11 cellular contexts compared by ENCODE assay signal in the genomic region with DNA sequence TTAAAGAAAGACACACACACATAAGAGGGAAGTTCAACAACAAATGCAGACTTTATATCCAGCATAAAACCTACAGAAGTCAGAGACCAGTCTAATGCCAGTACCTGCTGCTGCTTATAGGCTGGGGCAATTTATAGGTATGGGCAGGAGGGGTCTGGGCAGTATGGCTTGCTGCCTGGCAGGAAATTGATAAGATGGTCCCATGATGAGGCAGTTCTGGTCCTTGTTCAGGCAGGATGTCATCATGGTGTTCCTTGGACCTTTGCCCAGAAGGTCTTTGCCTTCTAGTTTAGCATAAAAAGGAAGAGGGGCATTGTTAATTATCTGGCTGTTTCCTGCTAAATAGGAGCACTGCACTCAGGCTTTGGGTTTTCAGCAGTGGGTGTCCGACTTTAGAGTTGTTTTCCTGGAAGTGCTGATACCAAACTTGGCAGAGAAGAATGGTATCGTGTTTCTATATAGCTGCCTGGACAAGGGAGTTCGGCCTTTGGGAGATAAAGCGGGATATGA. TPM values are rescaled to one million over a fixed set of nuclear protein-coding genes. Genes with fewer than 3 reads are reported as not detected.
DNase-seq lines count a peak whose midpoint lies in the region; ATAC-seq, FAIRE-seq and TF ChIP-seq lines count a peak whose summit lies in the region.
"Had no signal": no experiment of that assay in that cellular context is flagged by ENCODE, and none has a peak within 500 bp of the region (broad histone marks: within the 10 kb centered on the region; RNA-seq: fewer than 3 reads in every experiment).

No MANE protein-coding gene starts in this region.

- H3K9me3 Mint-ChIP-seq in astrocyte (ENCODE audit: unreplicated experiment) (peaks cover 5% of the 10 kb centered on the region), immature natural killer cell (peaks cover 0 to 10% (median 0%) of the 10 kb centered on the region in 6 donors)
- H3K9me3 Mint-ChIP-seq in naive thymus-derived CD4-positive, alpha-beta T cell, result peaks cover 3 to 22% (median 14%) of the 10 kb centered on the region in 11 donors

- H3K27ac Mint-ChIP-seq in astrocyte (ENCODE audit: unreplicated experiment) (peak overlapping the region; percentile 48), immature natural killer cell (no peak overlapping the region)
- no peak overlapping the region for H3K27ac Mint-ChIP-seq in naive thymus-derived CD4-positive, alpha-beta T cell
- H3K27ac Mint-ChIP-seq: activated naive CD8-positive, alpha-beta T cell had no signal

- H3K4me3 ChIP-seq in liver (ENCODE audit: low read depth in 1 of 3, low read length in 3 of 3) (no peak overlapping the region), HepG2 (replicated peaks in 1 of 3; ENCODE audit: insufficient read depth in 1 of 3, low read depth in 2 of 3, low read length in 3 of 3) (no peak overlapping the region), astrocyte (ENCODE audit: insufficient read depth, low read depth, low read length) (no peak overlapping the region)
- H3K4me3 ChIP-seq in naive thymus-derived CD4-positive, alpha-beta T cell (ENCODE audit: low read length), result no peak overlapping the region

- H3K4me2 ChIP-seq in HepG2 (ENCODE audit: low read depth, low read length) (no peak overlapping the region), astrocyte (ENCODE audit: low read length) (peak overlapping the region; percentile 46)

- no peak for DNase-seq in HepG2 (ENCODE audit: low spot score)
- peak; percentile 49 for DNase-seq in astrocyte (ENCODE audit: low read depth)
- no peak for DNase-seq in immature natural killer cell
- no peak for DNase-seq in inferior parietal cortex (ENCODE audit: extremely low spot score)
- no peak for DNase-seq in ACHN
- DNase-seq in naive thymus-derived CD4-positive, alpha-beta T cell, result no peak
- DNase-seq: substantia nigra, T-helper 9 cell had no signal

- ATAC-seq in HepG2, result no peak
- ATAC-seq in GM21529 (IDR thresholded peaks at IDR 0.05; ENCODE audit: unreplicated experiment), result no peak
- no peak for ATAC-seq in naive thymus-derived CD4-positive, alpha-beta T cell

- no peak for TF ChIP-seq CTCF in liver (IDR thresholded peaks at IDR 0.05; ENCODE audit: low read depth, low read length, missing input control)
- no peak for TF ChIP-seq CTCF in HepG2 (CRISPR knock-in tag; IDR thresholded peaks at IDR 0.05)
- no peak for TF ChIP-seq CTCF in astrocyte (IDR thresholded peaks at IDR 0.05; ENCODE audit: insufficient read depth, low read depth, low read length)

- peak overlapping the region in 1 of 2 donors; percentile 54 for H3K27ac ChIP-seq in liver (ENCODE audit: low read depth in 1 of 2, low read length in 2 of 2)
- no peak overlapping the region for H3K27ac ChIP-seq in HepG2 (ENCODE audit: extremely low read length, insufficient read depth, low read length)
- H3K27ac ChIP-seq in astrocyte (ENCODE audit: low read depth, low read length), result peak overlapping the region; percentile 16
- no peak overlapping the region for H3K27ac ChIP-seq in naive thymus-derived CD4-positive, alpha-beta T cell (ENCODE audit: low read depth, low read length)

- WGBS in liver, result 70% methylated on average over 4 of the region's 4 CpGs
- 73% methylated on average over 4 of the region's 4 CpGs for WGBS in HepG2 (ENCODE audit: low lambda C conversion rate)

- H4K20me1 ChIP-seq in HepG2 (ENCODE audit: insufficient read depth, low read length) (no peaks in the 10 kb centered on the region), astrocyte (ENCODE audit: insufficient read depth, low read length) (no peaks in the 10 kb centered on the region)

- H3K9ac ChIP-seq in liver (ENCODE audit: low read depth in 1 of 2, low read length in 2 of 2) (no peak overlapping the region), HepG2 (ENCODE audit: insufficient read depth, low read depth, low read length) (no peak overlapping the region), astrocyte (ENCODE audit: low read length) (no peak overlapping the region)

- FAIRE-seq in HepG2 (lab: Jason Lieb, UNC), result no peak
- peak; percentile 26 for FAIRE-seq in astrocyte (lab: Jason Lieb, UNC)

- intact Hi-C loops in HepG2 (cut with micrococcal nuclease; ENCODE audit: unreplicated experiment), result no loop called here
- intact Hi-C loops in naive thymus-derived CD4-positive, alpha-beta T cell (cut with micrococcal nuclease), result no loop called here

- H3K79me2 ChIP-seq in HepG2 (ENCODE audit: insufficient read depth, low read length) (no peaks in the 10 kb centered on the region), astrocyte (ENCODE audit: insufficient read depth, low read length) (no peaks in the 10 kb centered on the region)

- POLR2A ChIA-PET in HepG2 (lab: Yijun Ruan, JAX), result no interaction called here
- POLR2A ChIA-PET in naive thymus-derived CD4-positive, alpha-beta T cell (lab: Charles Lee), result interaction anchor here (1.5 kb wide), 1 partner anchor 10 kb away, joined by 4 read pairs; no protein-coding TSS in a partner anchor

- TF ChIP-seq RAD21 in liver (IDR thresholded peaks at IDR 0.05) (no peak), HepG2 (CRISPR knock-in tag; IDR thresholded peaks at IDR 0.05) (no peak)

- no peaks in the 10 kb centered on the region for H3K9me3 ChIP-seq in liver (ENCODE audit: control insufficient read depth in 4 of 4, low read length in 3 of 4)
- no peaks in the 10 kb centered on the region for H3K9me3 ChIP-seq in HepG2 (ENCODE audit: low read length)
- H3K9me3 ChIP-seq in astrocyte (ENCODE audit: insufficient read depth, low read depth, low read length), result no peaks in the 10 kb centered on the region
- no peaks in the 10 kb centered on the region for H3K9me3 ChIP-seq in naive thymus-derived CD4-positive, alpha-beta T cell (ENCODE audit: control insufficient read depth in 2 of 3, low read length in 3 of 3)

- H3K4me1 Mint-ChIP-seq in astrocyte (ENCODE audit: low read depth, unreplicated experiment) (peaks cover 9% of the 10 kb centered on the region), immature natural killer cell (peaks cover 16 to 29% of the 10 kb centered on the region in 2 donors)
- peaks cover 5 to 22% (median 11%) of the 10 kb centered on the region in 7 donors for H3K4me1 Mint-ChIP-seq in naive thymus-derived CD4-positive, alpha-beta T cell

- CTCF ChIA-PET in HepG2 (lab: Yijun Ruan, JAX; ENCODE audit: low intra/inter-chr PET ratio, low total read pairs), result no interaction called here
- CTCF ChIA-PET in naive thymus-derived CD4-positive, alpha-beta T cell (lab: Charles Lee), result no interaction called here

- no TSS peak for BruUV-seq in HepG2 (replicated peaks; lab: Mats Ljungman, UMichigan)

- no peaks in the 10 kb centered on the region for H3K4me1 ChIP-seq in liver (ENCODE audit: control insufficient read depth in 4 of 4, insufficient read depth in 4 of 4, low read length in 3 of 4)
- no peaks in the 10 kb centered on the region for H3K4me1 ChIP-seq in HepG2 (ENCODE audit: insufficient read depth, low read length)
- peaks cover 15% of the 10 kb centered on the region for H3K4me1 ChIP-seq in astrocyte (ENCODE audit: insufficient read depth, low read length)
- no peaks in the 10 kb centered on the region for H3K4me1 ChIP-seq in naive thymus-derived CD4-positive, alpha-beta T cell (ENCODE audit: control insufficient read depth in 2 of 2, insufficient read depth in 2 of 2, low read length in 2 of 2)

- in situ Hi-C loops in HepG2 (cut with HindIII; ENCODE audit: extremely low pct_ligation_motif_present, low pct_unique_long_range_greater_than_20kb), result no loop called here
- in situ Hi-C loops in ACHN (cut with HindIII; ENCODE audit: low pct_ligation_motif_present, low pct_unique_long_range_greater_than_20kb, low sequenced_read_pairs), result no loop called here

- H3K27me3 Mint-ChIP-seq in astrocyte (ENCODE audit: low read depth, unreplicated experiment), result no peaks in the 10 kb centered on the region
- peaks cover 6% of the 10 kb centered on the region in 3 donors for H3K27me3 Mint-ChIP-seq in immature natural killer cell (ENCODE audit: low read depth in 3 of 3)
- H3K27me3 Mint-ChIP-seq in naive thymus-derived CD4-positive, alpha-beta T cell, result peaks cover 0 to 6% (median 0%) of the 10 kb centered on the region in 5 donors

- H2AFZ ChIP-seq in HepG2 (ENCODE audit: low read length) (no peak overlapping the region), astrocyte (ENCODE audit: low read depth, low read length) (peak overlapping the region; percentile 22)

- TF ChIP-seq POLR2A in HepG2 (IDR thresholded peaks at IDR 0.05; ENCODE audit: insufficient read depth in 1 of 2, low read depth in 2 of 2, low read length in 2 of 2), result no peak

- no peaks in the 10 kb centered on the region for H3K36me3 ChIP-seq in liver (ENCODE audit: control insufficient read depth in 4 of 4, insufficient read depth in 3 of 4, low read depth in 1 of 4, low read length in 3 of 4)
- H3K36me3 ChIP-seq in HepG2 (replicated peaks in 1 of 2; ENCODE audit: control insufficient read depth in 1 of 2, insufficient read depth in 2 of 2, low read length in 2 of 2), result no peaks in the 10 kb centered on the region
- H3K36me3 ChIP-seq in astrocyte (ENCODE audit: insufficient read depth, low read length), result no peaks in the 10 kb centered on the region
- H3K36me3 ChIP-seq in naive thymus-derived CD4-positive, alpha-beta T cell (ENCODE audit: control insufficient read depth in 2 of 3, insufficient read depth in 3 of 3, low read length in 3 of 3), result no peaks in the 10 kb centered on the region

- H3K36me3 Mint-ChIP-seq in astrocyte (ENCODE audit: low read depth, unreplicated experiment) (no peaks in the 10 kb centered on the region), immature natural killer cell (peaks cover 0 to 11% (median 0%) of the 10 kb centered on the region in 3 donors)
- H3K36me3 Mint-ChIP-seq in naive thymus-derived CD4-positive, alpha-beta T cell, result peaks cover 0 to 19% (median 12%) of the 10 kb centered on the region in 5 donors

- no peak overlapping the region for H3K4me3 Mint-ChIP-seq in astrocyte (ENCODE audit: unreplicated experiment)
- H3K4me3 Mint-ChIP-seq in immature natural killer cell, result peak overlapping the region in 3 of 5 donors; percentile 8 to 80 (median 48)
- no peak overlapping the region for H3K4me3 Mint-ChIP-seq in naive thymus-derived CD4-positive, alpha-beta T cell
- H3K4me3 Mint-ChIP-seq: activated naive CD8-positive, alpha-beta T cell had no signal

- TF ChIP-seq EP300 in HepG2 (IDR thresholded peaks at IDR 0.05; ENCODE audit: low read depth in 2 of 2, low read length in 2 of 2) (no peak), HepG2 (CRISPR knock-in tag; IDR thresholded peaks at IDR 0.05; ENCODE audit: borderline replicate concordance) (no peak)

- H3K27me3 ChIP-seq in liver (ENCODE audit: control insufficient read depth in 4 of 4, insufficient read depth in 4 of 4, low read length in 3 of 4), result peaks cover 0 to 4% (median 0%) of the 10 kb centered on the region in 4 donors
- peaks cover 0 to 16% of the 10 kb centered on the region in 2 experiments; a peak in 4 of 5 replicates for H3K27me3 ChIP-seq in HepG2 (ENCODE audit: control insufficient read depth in 1 of 2, insufficient read depth in 2 of 2, low read length in 2 of 2)
- no peaks in the 10 kb centered on the region for H3K27me3 ChIP-seq in astrocyte (ENCODE audit: insufficient read depth, low read length)
- no peaks in the 10 kb centered on the region for H3K27me3 ChIP-seq in naive thymus-derived CD4-positive, alpha-beta T cell (ENCODE audit: control insufficient read depth in 2 of 2, insufficient read depth in 2 of 2, low read length in 2 of 2)

RNA-seq across cellular contexts. Expression of a gene that starts 10.4 kb away (rescaled TPM):
- total RNA-seq in liver (1 to 10 TPM; 1.2 to 2.5 TPM), HepG2 (2016; rRNA removed; fragmentation: Illumina TruSeq; extraction: Trizol) (not detected in 2 replicates), astrocyte (8.8 and 9.4 TPM in 2 replicates)
- polyA plus RNA-seq in liver (1 to 10 TPM in 1 of 2 donors, under 1 TPM in 1; 0.46 to 1.4 TPM), HepG2 (2011; rRNA removed) (not detected in 2 replicates), immature natural killer cell (under 1 TPM in 2 of 3 donors, not detected in 1; 0.09 to 0.10 TPM)
- not detected in 2 replicates for total RNA-seq in HepG2 (2016; cell fraction: cytosol; rRNA removed; fragmentation: Illumina TruSeq; extraction: Trizol; ENCODE audit: low read depth)
- not detected in 2 replicates for total RNA-seq in HepG2 (2016; cell fraction: insoluble cytoplasmic fraction; rRNA removed; fragmentation: Illumina TruSeq; extraction: Trizol)
- total RNA-seq in HepG2 (2016; cell fraction: membrane; rRNA removed; fragmentation: Illumina TruSeq; extraction: Trizol), result not detected in 2 replicates
- not detected in 2 replicates for total RNA-seq in HepG2 (2016; cell fraction: nucleus; rRNA removed; fragmentation: Illumina TruSeq; extraction: Trizol)
- not detected in 2 replicates for polyA plus RNA-seq in HepG2 (2011; cell fraction: cytosol; rRNA removed)
- not detected in 2 replicates for polyA plus RNA-seq in HepG2 (2011; cell fraction: nucleus; rRNA removed)
- polyA plus RNA-seq in HepG2 (2012), result not detected in 2 replicates
- not detected in 2 replicates for polyA plus RNA-seq in HepG2 (2016; cell fraction: cytosol; fragmentation: Illumina TruSeq; extraction: Trizol; ENCODE audit: low read depth)
- not detected in 2 replicates for polyA plus RNA-seq in HepG2 (2016; cell fraction: insoluble cytoplasmic fraction; fragmentation: Illumina TruSeq; extraction: Trizol; ENCODE audit: low read depth)
- polyA plus RNA-seq in HepG2 (2016; cell fraction: membrane; fragmentation: Illumina TruSeq; extraction: Trizol; ENCODE audit: low read depth), result not detected in 2 replicates
- polyA plus RNA-seq in HepG2 (2016; cell fraction: nucleus; fragmentation: Illumina TruSeq; extraction: Trizol; ENCODE audit: insufficient read depth, low read depth), result not detected in 2 replicates
- polyA minus RNA-seq in HepG2 (2011; rRNA and poly(A)+ RNA removed; ENCODE audit: low replicate concordance), result 0.07 TPM in 1 of 2 replicates, not detected in the other
- not detected in 2 replicates for polyA minus RNA-seq in HepG2 (2011; cell fraction: cytosol; rRNA and poly(A)+ RNA removed)
- polyA minus RNA-seq in HepG2 (2011; cell fraction: nucleus; rRNA and poly(A)+ RNA removed), result not detected in 2 replicates
- 1 to 10 TPM in 1 of 5 experiments, under 1 TPM in 4; 0.16 to 7.4 (median 0.32) TPM for total RNA-seq in naive thymus-derived CD4-positive, alpha-beta T cell
- polyA plus RNA-seq in naive thymus-derived CD4-positive, alpha-beta T cell, result not detected

RNA-seq across cellular contexts. Expression of a gene that starts 49.6 kb away (rescaled TPM):
- 1 to 10 TPM; 2.5 to 3.1 TPM for total RNA-seq in liver
- polyA plus RNA-seq in liver, result 1 to 10 TPM; 1.0 to 1.2 TPM
- 0.49 TPM in 1 of 2 replicates, not detected in the other for total RNA-seq in HepG2 (2016; rRNA removed; fragmentation: Illumina TruSeq; extraction: Trizol)
- total RNA-seq in HepG2 (2016; cell fraction: cytosol; rRNA removed; fragmentation: Illumina TruSeq; extraction: Trizol; ENCODE audit: low read depth), result 0.53 TPM in 1 of 2 replicates, not detected in the other
- 0.52 TPM in 1 of 2 replicates, not detected in the other for total RNA-seq in HepG2 (2016; cell fraction: insoluble cytoplasmic fraction; rRNA removed; fragmentation: Illumina TruSeq; extraction: Trizol)
- total RNA-seq in HepG2 (2016; cell fraction: membrane; rRNA removed; fragmentation: Illumina TruSeq; extraction: Trizol), result not detected in 2 replicates
- total RNA-seq in HepG2 (2016; cell fraction: nucleus; rRNA removed; fragmentation: Illumina TruSeq; extraction: Trizol), result not detected in 2 replicates
- 0.07 and 0.17 TPM in 2 replicates for polyA plus RNA-seq in HepG2 (2011; rRNA removed)
- polyA plus RNA-seq in HepG2 (2011; cell fraction: cytosol; rRNA removed), result 0.04 TPM in 1 of 2 replicates, not detected in the other
- 0.05 and 0.24 TPM in 2 replicates for polyA plus RNA-seq in HepG2 (2011; cell fraction: nucleus; rRNA removed)
- 0.33 TPM in 1 of 2 replicates, not detected in the other for polyA plus RNA-seq in HepG2 (2012)
- polyA plus RNA-seq in HepG2 (2016; cell fraction: cytosol; fragmentation: Illumina TruSeq; extraction: Trizol; ENCODE audit: low read depth), result not detected in 2 replicates
- 0.69 TPM in 1 of 2 replicates, not detected in the other for polyA plus RNA-seq in HepG2 (2016; cell fraction: insoluble cytoplasmic fraction; fragmentation: Illumina TruSeq; extraction: Trizol; ENCODE audit: low read depth)
- not detected in 2 replicates for polyA plus RNA-seq in HepG2 (2016; cell fraction: membrane; fragmentation: Illumina TruSeq; extraction: Trizol; ENCODE audit: low read depth)
- 1.1 TPM in 1 of 2 replicates, not detected in the other for polyA plus RNA-seq in HepG2 (2016; cell fraction: nucleus; fragmentation: Illumina TruSeq; extraction: Trizol; ENCODE audit: insufficient read depth, low read depth)
- polyA minus RNA-seq in HepG2 (2011; rRNA and poly(A)+ RNA removed; ENCODE audit: low replicate concordance), result 0.33 TPM in 1 of 2 replicates, not detected in the other
- not detected in 2 replicates for polyA minus RNA-seq in HepG2 (2011; cell fraction: cytosol; rRNA and poly(A)+ RNA removed)
- 0.13 TPM in 1 of 2 replicates, not detected in the other for polyA minus RNA-seq in HepG2 (2011; cell fraction: nucleus; rRNA and poly(A)+ RNA removed)
- 20.5 and 21.4 TPM in 2 replicates for total RNA-seq in astrocyte
- polyA plus RNA-seq in immature natural killer cell, result 1 to 10 TPM; 1.5 to 3.1 (median 2.4) TPM
- total RNA-seq in naive thymus-derived CD4-positive, alpha-beta T cell, result 10 to 100 TPM in 1 of 5 experiments, 1 to 10 TPM in 4; 2.9 to 38.7 (median 7.8) TPM
- 1 to 10 TPM; 2.0 to 3.1 TPM for polyA plus RNA-seq in naive thymus-derived CD4-positive, alpha-beta T cell

Comparison
In these comparisons a context has a peak if more than half of its experiments do, and no peak if none do; other contexts are left out.
1. H3K4me3 Mint-ChIP-seq: peak in immature natural killer cell (3 of 5); none in astrocyte (single experiment) and naive thymus-derived CD4-positive, alpha-beta T cell (0 of 10).